ENCODE assay signal across 20 cellular contexts in genomic region chr5:34628373-34628772, GRCh38.
"Had no signal": no experiment of that assay in that cellular context is flagged by ENCODE, and none has a peak within 500 bp of the region (broad histone marks: within the 10 kb centered on the region; RNA-seq: fewer than 3 reads in every experiment).

No MANE protein-coding gene starts in this region.

- H3K36me3 ChIP-seq: heart right ventricle had no signal

- H3K27ac ChIP-seq: heart right ventricle had no signal

- H3K36me3 Mint-ChIP-seq: activated CD4-positive, alpha-beta memory T cell treated with anti-CD3 and anti-CD28 coated beads for 36 hours; activated CD8-positive, alpha-beta memory T cell treated with anti-CD3 and anti-CD28 coated beads, Interleukin-2, amount 10 ng/mL, durations not matched to agents 7 days and 5 days; activated naive CD8-positive, alpha-beta T cell; immature natural killer cell; memory B cell; natural killer cell treated with Interleukin-12 subunit alpha and Interleukin-12 subunit beta and Interleukin-15 and Interleukin-18, amount 100 ng/mL, for 72 hours; type B pancreatic cell had no signal

- H3K4me1 ChIP-seq: heart right ventricle had no signal

- H3K27me3 ChIP-seq: heart right ventricle had no signal

- H3K4me1 Mint-ChIP-seq: activated B cell treated with CpG ODN at 0.5 μM for 24 hours; activated CD8-positive, alpha-beta memory T cell treated with anti-CD3 and anti-CD28 coated beads, Interleukin-2, amount 10 ng/mL, durations not matched to agents 7 days and 5 days; immature natural killer cell; memory B cell had no signal

- H3K9me3 Mint-ChIP-seq: natural killer cell treated with Interleukin-12 subunit alpha and Interleukin-12 subunit beta and Interleukin-15 and Interleukin-18, amount 100 ng/mL, for 72 hours; type B pancreatic cell had no signal

- H3K27me3 Mint-ChIP-seq: activated B cell treated with CpG ODN at 0.5 μM for 24 hours; activated CD4-positive, alpha-beta memory T cell treated with anti-CD3 and anti-CD28 coated beads for 36 hours; memory B cell; progenitor cell of endocrine pancreas; type B pancreatic cell had no signal

- DNase-seq: activated B cell treated with CpG ODN at 0.5 μM for 24 hours; activated CD4-positive, alpha-beta memory T cell treated with anti-CD3 and anti-CD28 coated beads for 36 hours; activated CD4-positive, alpha-beta T cell treated with anti-CD3 and anti-CD28 coated beads for 4 hours; activated CD8-positive, alpha-beta memory T cell treated with anti-CD3 and anti-CD28 coated beads, Interleukin-2, amount 10 ng/mL, durations not matched to agents 7 days and 5 days; caudate nucleus; heart right ventricle; immature natural killer cell; left ventricle myocardium superior; occipital lobe; stimulated activated CD4-positive, alpha-beta T cell treated with anti-CD3 and anti-CD28 coated beads, Interleukin-15, amount 100 ng/mL, for 24 hours; stimulated activated CD4-positive, alpha-beta T cell treated with anti-CD3 and anti-CD28 coated beads, Interleukin-2, amount 100 ng/mL, for 48 hours; T-helper 1 cell; T-helper 9 cell had no signal

- H3K4me3 Mint-ChIP-seq: activated B cell treated with CpG ODN at 0.5 μM for 24 hours; activated CD4-positive, alpha-beta memory T cell treated with anti-CD3 and anti-CD28 coated beads for 36 hours; activated CD8-positive, alpha-beta memory T cell treated with anti-CD3 and anti-CD28 coated beads, Interleukin-2, amount 10 ng/mL, durations not matched to agents 7 days and 5 days; activated naive CD8-positive, alpha-beta T cell; immature natural killer cell; memory B cell; natural killer cell treated with Interleukin-12 subunit alpha and Interleukin-12 subunit beta and Interleukin-15 and Interleukin-18, amount 100 ng/mL, for 72 hours; stimulated activated naive CD8-positive, alpha-beta T cell treated with anti-CD3 and anti-CD28 coated beads, Interleukin-15, Interleukin-2, amounts not matched to agents 100 ng/mL and 50 ng/mL, for 24 hours; type B pancreatic cell had no signal

- H3K4me3 ChIP-seq: heart right ventricle, skin epidermis had no signal

- H3K27ac Mint-ChIP-seq: activated B cell treated with CpG ODN at 0.5 μM for 24 hours; activated CD4-positive, alpha-beta memory T cell treated with anti-CD3 and anti-CD28 coated beads for 36 hours; activated CD8-positive, alpha-beta memory T cell treated with anti-CD3 and anti-CD28 coated beads, Interleukin-2, amount 10 ng/mL, durations not matched to agents 7 days and 5 days; activated naive CD8-positive, alpha-beta T cell; immature natural killer cell; memory B cell; natural killer cell treated with Interleukin-12 subunit alpha and Interleukin-12 subunit beta and Interleukin-15 and Interleukin-18, amount 100 ng/mL, for 72 hours; progenitor cell of endocrine pancreas; stimulated activated naive CD8-positive, alpha-beta T cell treated with anti-CD3 and anti-CD28 coated beads, Interleukin-15, Interleukin-2, amounts not matched to agents 100 ng/mL and 50 ng/mL, for 24 hours; type B pancreatic cell had no signal
